ENCODE assay signal across 17 cellular contexts in genomic region chr11:113477321-113477720, GRCh38. TPM values are rescaled to one million over a fixed set of nuclear protein-coding genes. Genes with fewer than 3 reads are reported as not detected.
DNase-seq lines count a peak whose midpoint lies in the region; ATAC-seq, FAIRE-seq and TF ChIP-seq lines count a peak whose summit lies in the region.
"Had no signal": no experiment of that assay in that cellular context is flagged by ENCODE, and none has a peak within 500 bp of the region (broad histone marks: within the 10 kb centered on the region; RNA-seq: fewer than 3 reads in every experiment).

No MANE protein-coding gene starts in this region.

- H3K79me1 ChIP-seq in H9 (ENCODE audit: insufficient read depth, low read depth, low read length, poor library complexity, severe bottlenecking) = no peaks in the 10 kb centered on the region

- no peak overlapping the region for H2BK120ac ChIP-seq in H9 (ENCODE audit: low read depth, low read length, poor library complexity, severe bottlenecking)

- no peak overlapping the region for H3K4ac ChIP-seq in H9 (ENCODE audit: low read depth, low read length)

- peaks cover 4% of the 10 kb centered on the region for H3K4me1 ChIP-seq in A673 (ENCODE audit: insufficient read depth, low read length, poor library complexity, severe bottlenecking)
- no peaks in the 10 kb centered on the region; the same call in none of the 2 replicates for H3K4me1 ChIP-seq in H9 (ENCODE audit: insufficient read depth, low read length)
- H3K4me1 ChIP-seq: uterus had no signal

- CTCF ChIA-PET in A673 (lab: Charles Lee) = no interaction called here

- H3K27me3 ChIP-seq in A673 (replicated peaks; ENCODE audit: insufficient read depth, low read depth, low read length, poor library complexity) = peaks cover 91% of the 10 kb centered on the region
- peaks cover 10% of the 10 kb centered on the region; the same call in 1 of the 2 replicates for H3K27me3 ChIP-seq in H9 (ENCODE audit: insufficient read depth, low read length)
- H3K27me3 ChIP-seq in brain microvascular endothelial cell (replicated peaks) = peaks cover 29% of the 10 kb centered on the region

- H3K36me3 Mint-ChIP-seq in H9 (ENCODE audit: insufficient read depth in 1 of 3, low read depth in 3 of 3) = no peaks in the 10 kb centered on the region

- FAIRE-seq in HTR-8/SVneo (lab: Jason Lieb, UNC) = no peak
- FAIRE-seq: G401.6 had no signal

- no TSS peak for BruUV-seq in A673 (replicated peaks; lab: Mats Ljungman, UMichigan)

- no peak for ATAC-seq in HG02759 (IDR thresholded peaks at IDR 0.05; ENCODE audit: unreplicated experiment)

- H2BK12ac ChIP-seq in H9 (ENCODE audit: insufficient read length, low read depth, low read length) = no peak overlapping the region

- no peak overlapping the region for H3K27ac Mint-ChIP-seq in H9
- H3K27ac Mint-ChIP-seq: activated T-cell treated with anti-CD3 and anti-CD28 coated beads, Interleukin-2, amount 50 U/mL, for 24 hours had no signal

- H3K9ac ChIP-seq in H9 (ENCODE audit: extremely low read depth, insufficient read length, low read length) = no peak overlapping the region

- H2AFZ ChIP-seq in H9 (ENCODE audit: low read length) = no peak overlapping the region

- H3K27ac ChIP-seq in A673 (ENCODE audit: low read depth, low read length, poor library complexity, severe bottlenecking) = no peak overlapping the region
- no peak overlapping the region for H3K27ac ChIP-seq in H9 (ENCODE audit: insufficient read length, low read depth, low read length)
- H3K27ac ChIP-seq in brain microvascular endothelial cell = no peak overlapping the region
- H3K27ac ChIP-seq: uterus had no signal

- peak; percentile 25; the same call in 1 of the 2 replicates for TF ChIP-seq CTCF in A673 (conservative IDR thresholded peaks at IDR 0.05; ENCODE audit: low read depth, low read length)
- peak; percentile 56 for TF ChIP-seq CTCF in H9 (conservative IDR thresholded peaks at IDR 0.05)
- TF ChIP-seq CTCF in brain microvascular endothelial cell (IDR thresholded peaks at IDR 0.05; ENCODE audit: low read depth, low read length, missing control alignments) = peak; percentile 35

- no peak overlapping the region for H3T11ph ChIP-seq in H9 (ENCODE audit: low read length)

- no peak overlapping the region for H3K23ac ChIP-seq in H9 (ENCODE audit: insufficient read length, low read depth, low read length)

- no peak overlapping the region for H4K91ac ChIP-seq in H9 (ENCODE audit: insufficient read length, low read depth, low read length)

- H3K4me3 ChIP-seq in A673 (ENCODE audit: low read depth, low read length, poor library complexity, severe bottlenecking) (no peak overlapping the region), brain microvascular endothelial cell (ENCODE audit: low read depth, low read length) (no peak overlapping the region)
- H3K4me3 ChIP-seq: uterus had no signal

- no peaks in the 10 kb centered on the region for H3K36me3 ChIP-seq in A673 (ENCODE audit: insufficient read depth, low read length, poor library complexity, severe bottlenecking)
- no peaks in the 10 kb centered on the region for H3K36me3 ChIP-seq in brain microvascular endothelial cell (replicated peaks)
- H3K36me3 ChIP-seq: uterus had no signal

- peaks cover 20 to 33% of the 10 kb centered on the region in 2 experiments for H3K4me1 Mint-ChIP-seq in H9

- no peak overlapping the region for H2BK20ac ChIP-seq in H9 (ENCODE audit: low read depth, low read length, poor library complexity, severe bottlenecking)

- H3K4me2 ChIP-seq in H9 (ENCODE audit: insufficient read depth, insufficient read length, low read length) = no peak overlapping the region

- WGBS in H9 (ENCODE audit: extremely low coverage, insufficient read length, low lambda C conversion rate) = no CpG with 5 or more reads among the region's 8 CpGs

- H3K14ac ChIP-seq in H9 (ENCODE audit: insufficient read depth, low read length) = no peak overlapping the region

- POLR2A ChIA-PET in A673 (lab: Charles Lee; ENCODE audit: low non-redundant PET) = no interaction called here

- H4K20me1 ChIP-seq in H9 (ENCODE audit: control insufficient read depth, insufficient read depth, insufficient read length) = peaks cover 2% of the 10 kb centered on the region

- H2BK15ac ChIP-seq in H9 (ENCODE audit: low read depth, low read length) = no peak overlapping the region

- no peak overlapping the region for H2AK5ac ChIP-seq in H9 (ENCODE audit: insufficient read length, low read length)

- H3K4me3 Mint-ChIP-seq in H9 = no peak overlapping the region
- H3K4me3 Mint-ChIP-seq: activated T-cell treated with anti-CD3 and anti-CD28 coated beads, Interleukin-2, amount 50 U/mL, for 24 hours had no signal

- DNase-seq in A673 (ENCODE audit: low spot score) (no peak), H9 (peak; percentile 63), NCI-H524 (lab: John Stamatoyannopoulos, UW) (peak; percentile 67 to 89), brain microvascular endothelial cell (no peak), dermis blood vessel endothelial cell (no peak), SW 1271 (lab: John Stamatoyannopoulos, UW) (no peak), HTR-8/SVneo (ENCODE audit: insufficient read length, low spot score) (no peak)
- DNase-seq: activated T-cell treated with anti-CD3 and anti-CD28 coated beads, Interleukin-2, amount 50 U/mL, for 24 hours; anterior cingulate cortex; effector CD8-positive, alpha-beta T cell; MM.1S; occipital lobe; stimulated activated CD4-positive, alpha-beta T cell treated with anti-CD3 and anti-CD28 coated beads, Interleukin-15, amount 100 ng/mL, for 24 hours; stimulated activated CD8-positive, alpha-beta memory T cell treated with anti-CD3 and anti-CD28 coated beads, Interleukin-4, amount 100 ng/mL, for 48 hours; uterus had no signal

- no peaks in the 10 kb centered on the region for H3K79me2 ChIP-seq in H9 (ENCODE audit: insufficient read depth, low read length)

- H3K9me3 ChIP-seq in A673 (ENCODE audit: low read depth, low read length, poor library complexity, severe bottlenecking) = no peaks in the 10 kb centered on the region
- H3K9me3 ChIP-seq in H9 (ENCODE audit: control insufficient read depth, low read depth, low read length) = no peaks in the 10 kb centered on the region
- H3K9me3 ChIP-seq: uterus had no signal

- intact Hi-C loops in A673 (cut with micrococcal nuclease; ENCODE audit: unreplicated experiment) = no loop called here

- H3K18ac ChIP-seq in H9 (ENCODE audit: insufficient read length, low read depth, low read length) = no peak overlapping the region

- no peak overlapping the region for H4K5ac ChIP-seq in H9 (ENCODE audit: insufficient read length, low read depth, low read length)

- in situ Hi-C loops in brain microvascular endothelial cell (cut with HindIII; ENCODE audit: low pct_ligation_motif_present, low sequenced_read_pairs) = no loop called here

- H2BK5ac ChIP-seq in H9 (ENCODE audit: insufficient read length, low read length) = no peak overlapping the region

- H3K56ac ChIP-seq in H9 (ENCODE audit: insufficient read length, low read depth, low read length) = no peak overlapping the region

- peaks cover 14% of the 10 kb centered on the region for H3K23me2 ChIP-seq in H9 (ENCODE audit: insufficient read length, low read depth, low read length, poor library complexity, severe bottlenecking)

- no peaks in the 10 kb centered on the region for H3K9me3 Mint-ChIP-seq in H9
- H3K9me3 Mint-ChIP-seq: activated T-cell treated with anti-CD3 and anti-CD28 coated beads, Interleukin-2, amount 50 U/mL, for 24 hours had no signal

- H4K8ac ChIP-seq in H9 (replicated peaks; ENCODE audit: insufficient read length, low read depth, low read length) = no peak overlapping the region

- H3K27me3 Mint-ChIP-seq in H9 (ENCODE audit: low read depth) = peaks cover 83% of the 10 kb centered on the region

RNA-seq across cellular contexts. Expression of gene DRD2, which starts 2.1 kb away (rescaled TPM):
- total RNA-seq in A673 (2021) (0.39 and 1.2 TPM in 2 replicates), H9 (2021) (0.44 TPM in 1 of 2 replicates, not detected in the other), dermis blood vessel endothelial cell (not detected in 2 replicates)
- total RNA-seq: occipital lobe, uterus had no signal

Comparison
In these comparisons a context has a peak if more than half of its experiments do, and no peak if none do; other contexts are left out.
1. DNase-seq: peak in H9 (single experiment) and NCI-H524 (2 of 2); none in A673 (single experiment), brain microvascular endothelial cell (single experiment), dermis blood vessel endothelial cell (single experiment), SW 1271 (0 of 2) and HTR-8/SVneo (single experiment).
2. Peak in every context shown above with its lines, with median percentiles within 50 percentile points of each other: CTCF ChIP-seq.